13 cellular contexts compared by ENCODE assay signal in genomic region chr3:29004885-29005599, GRCh38.
A peak's percentile ranks its signal among the peaks of the same experiment; 100 is the strongest.
DNase-seq lines count a peak whose midpoint lies in the region; ATAC-seq and TF ChIP-seq lines count a peak whose summit lies in the region.
"Had no signal": no experiment of that assay in that cellular context is flagged by ENCODE, and none has a peak within 500 bp of the region (broad histone marks: within the 10 kb centered on the region; RNA-seq: fewer than 3 reads in every experiment).

No MANE protein-coding gene starts in this region.

- H3K27me3 ChIP-seq in lower lobe of right lung (ENCODE audit: low read depth) (no peaks in the 10 kb centered on the region), sigmoid colon (no peaks in the 10 kb centered on the region)
- H3K27me3 ChIP-seq: esophagus muscularis mucosa had no signal

- no peak overlapping the region for H3K4me3 Mint-ChIP-seq in CD14-positive monocyte
- H3K4me3 Mint-ChIP-seq in activated T-cell treated with anti-CD3 and anti-CD28 coated beads, Interleukin-2, amount 50 U/mL, for 4 hours = no peak overlapping the region
- H3K4me3 Mint-ChIP-seq: activated naive CD4-positive, alpha-beta T cell treated with anti-CD3 and anti-CD28 coated beads, Interleukin-2, amount 50 U/mL, for 24 hours; central memory CD8-positive, alpha-beta T cell had no signal

- H3K4me1 ChIP-seq in lower lobe of right lung (no peaks in the 10 kb centered on the region), sigmoid colon (no peaks in the 10 kb centered on the region)
- H3K4me1 ChIP-seq: esophagus muscularis mucosa had no signal

- no peak overlapping the region for H3K27ac Mint-ChIP-seq in CD14-positive monocyte
- H3K27ac Mint-ChIP-seq: activated naive CD4-positive, alpha-beta T cell treated with anti-CD3 and anti-CD28 coated beads, Interleukin-2, amount 50 U/mL, for 24 hours had no signal

- no peaks in the 10 kb centered on the region for H3K4me1 Mint-ChIP-seq in CD14-positive monocyte
- H3K4me1 Mint-ChIP-seq in activated T-cell treated with anti-CD3 and anti-CD28 coated beads, Interleukin-2, amount 50 U/mL, for 4 hours (ENCODE audit: low read depth) = no peaks in the 10 kb centered on the region
- H3K4me1 Mint-ChIP-seq: activated naive CD4-positive, alpha-beta T cell treated with anti-CD3 and anti-CD28 coated beads, Interleukin-2, amount 50 U/mL, for 24 hours; central memory CD8-positive, alpha-beta T cell had no signal

- ATAC-seq in GM18511 (IDR thresholded peaks at IDR 0.05; ENCODE audit: unreplicated experiment) (peak; percentile 100), GM19467 (IDR thresholded peaks at IDR 0.05; ENCODE audit: unreplicated experiment) (peak; percentile 98), HG02870 (IDR thresholded peaks at IDR 0.05; ENCODE audit: unreplicated experiment) (peak; percentile 99), HG03460 (IDR thresholded peaks at IDR 0.05; ENCODE audit: unreplicated experiment) (peak; percentile 100), lower lobe of right lung (no peak)
- ATAC-seq in activated T-cell treated with anti-CD3 and anti-CD28 coated beads, Interleukin-2, amount 50 U/mL, for 4 hours = no peak

- H3K36me3 ChIP-seq in lower lobe of right lung (no peaks in the 10 kb centered on the region), sigmoid colon (no peaks in the 10 kb centered on the region)
- H3K36me3 ChIP-seq: esophagus muscularis mucosa had no signal

- DNase-seq in lower lobe of right lung = no peak
- DNase-seq in CD14-positive monocyte (ENCODE audit: low spot score) = no peak
- no peak for DNase-seq in sigmoid colon
- no peak for DNase-seq in activated T-cell treated with anti-CD3 and anti-CD28 coated beads, Interleukin-2, amount 50 U/mL, for 4 hours
- DNase-seq: activated CD4-positive, alpha-beta T cell treated with anti-CD3 and anti-CD28 coated beads for 4 hours; NCI-H1092 treated with DMSO at 0.1 percent for 48 hours had no signal

- no peak for TF ChIP-seq EP300 in sigmoid colon (IDR thresholded peaks at IDR 0.05)

- TF ChIP-seq POLR2A in sigmoid colon (IDR thresholded peaks at IDR 0.05) = no peak

- 85 to 91% methylated on average over 4 of the region's 4 CpGs for WGBS in sigmoid colon, 2 donors

- H3K9me3 ChIP-seq in lower lobe of right lung (no peaks in the 10 kb centered on the region), sigmoid colon (no peaks in the 10 kb centered on the region)
- H3K9me3 ChIP-seq: esophagus muscularis mucosa had no signal

- H3K27ac ChIP-seq in lower lobe of right lung = no peak overlapping the region
- H3K27ac ChIP-seq in sigmoid colon = no peak overlapping the region
- H3K27ac ChIP-seq: esophagus muscularis mucosa had no signal

- TF ChIP-seq CTCF in lower lobe of right lung (IDR thresholded peaks at IDR 0.05) = no peak
- TF ChIP-seq CTCF in CD14-positive monocyte (IDR thresholded peaks at IDR 0.05) = no peak
- TF ChIP-seq CTCF in sigmoid colon (IDR thresholded peaks at IDR 0.05) = no peak

- H3K36me3 Mint-ChIP-seq in CD14-positive monocyte = no peaks in the 10 kb centered on the region
- H3K36me3 Mint-ChIP-seq in activated T-cell treated with anti-CD3 and anti-CD28 coated beads, Interleukin-2, amount 50 U/mL, for 4 hours (ENCODE audit: insufficient read depth) = no peaks in the 10 kb centered on the region
- H3K36me3 Mint-ChIP-seq: activated naive CD4-positive, alpha-beta T cell treated with anti-CD3 and anti-CD28 coated beads, Interleukin-2, amount 50 U/mL, for 24 hours had no signal

- H3K9me3 Mint-ChIP-seq in CD14-positive monocyte = peaks cover 0 to 8% (median 0%) of the 10 kb centered on the region in 7 donors
- no peaks in the 10 kb centered on the region for H3K9me3 Mint-ChIP-seq in activated T-cell treated with anti-CD3 and anti-CD28 coated beads, Interleukin-2, amount 50 U/mL, for 4 hours
- H3K9me3 Mint-ChIP-seq: activated naive CD4-positive, alpha-beta T cell treated with anti-CD3 and anti-CD28 coated beads, Interleukin-2, amount 50 U/mL, for 24 hours had no signal

- intact Hi-C loops in lower lobe of right lung (cut with DNase I) = no loop called here
- intact Hi-C loops in CD14-positive monocyte (cut with micrococcal nuclease) = no loop called here
- intact Hi-C loops in sigmoid colon (cut with DNase I) = no loop called here

- peaks cover 1% of the 10 kb centered on the region in 3 donors for H3K27me3 Mint-ChIP-seq in CD14-positive monocyte (ENCODE audit: low read depth in 3 of 3)
- no peaks in the 10 kb centered on the region for H3K27me3 Mint-ChIP-seq in activated T-cell treated with anti-CD3 and anti-CD28 coated beads, Interleukin-2, amount 50 U/mL, for 4 hours (ENCODE audit: low read depth)
- H3K27me3 Mint-ChIP-seq: activated naive CD4-positive, alpha-beta T cell treated with anti-CD3 and anti-CD28 coated beads, Interleukin-2, amount 50 U/mL, for 24 hours; central memory CD8-positive, alpha-beta T cell had no signal

- H3K4me3 ChIP-seq in lower lobe of right lung (no peak overlapping the region), sigmoid colon (no peak overlapping the region)
- H3K4me3 ChIP-seq: esophagus muscularis mucosa had no signal

Comparison
In these comparisons a context has a peak if more than half of its experiments do, and no peak if none do; other contexts are left out.
1. ATAC-seq: peak in GM18511 (single experiment), GM19467 (single experiment), HG02870 (single experiment) and HG03460 (single experiment); none in lower lobe of right lung (0 of 2) and activated T-cell treated with anti-CD3 and anti-CD28 coated beads, Interleukin-2, amount 50 U/mL, for 4 hours (0 of 2).